ENCODE assay signal across 1 cellular context in the genomic region with DNA sequence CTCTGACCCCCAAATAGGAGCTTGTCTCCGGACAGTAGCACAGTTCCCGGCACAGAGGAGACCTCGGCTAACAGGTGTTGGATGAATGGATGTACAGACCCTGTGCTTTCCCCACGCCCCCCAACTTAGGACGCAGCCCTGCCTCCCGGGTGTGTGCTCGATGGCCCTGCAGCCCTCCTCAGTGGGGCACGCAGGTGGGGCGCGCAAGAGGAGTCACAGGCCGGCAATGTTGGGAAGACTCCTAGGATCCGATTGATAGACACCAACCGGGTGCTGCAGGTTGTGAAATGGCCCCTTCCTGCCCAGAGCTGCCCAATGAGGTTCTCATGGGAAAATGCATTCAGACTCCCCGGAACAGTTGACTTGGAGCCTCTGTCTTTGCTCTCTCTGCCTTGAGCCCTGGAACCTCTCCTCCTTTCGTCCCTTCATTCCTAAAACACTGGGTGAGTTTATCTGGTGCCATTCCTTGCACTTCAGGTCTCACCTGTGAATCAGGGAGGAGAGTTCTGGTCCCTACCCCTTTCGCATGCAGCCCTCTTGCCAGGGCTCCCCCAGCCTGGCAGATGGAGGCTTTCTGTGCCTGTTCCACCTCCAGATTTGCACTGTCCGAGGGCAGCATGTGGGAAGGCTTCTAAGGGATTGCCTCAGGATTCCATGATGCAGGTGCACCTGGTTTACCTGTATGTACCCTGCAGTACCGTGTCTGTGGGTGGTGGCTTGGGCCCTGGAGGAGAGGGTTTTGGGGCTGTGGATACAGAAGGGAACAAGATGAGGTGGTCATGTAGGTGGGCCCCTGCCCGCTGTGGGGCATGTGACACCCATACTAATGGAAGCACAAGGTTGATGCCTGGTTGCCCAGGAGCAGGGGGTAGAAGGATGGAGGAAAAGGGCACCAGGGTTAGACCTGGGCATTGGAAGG.
TF ChIP-seq lines count a peak whose summit lies in the region.

No MANE protein-coding gene starts in this region.

TF ChIP-seq in GM23338, 12 proteins besides CTCF, POLR2A, EP300 and RAD21 (continued from another document):
- TF ChIP-seq, protein P1, sequence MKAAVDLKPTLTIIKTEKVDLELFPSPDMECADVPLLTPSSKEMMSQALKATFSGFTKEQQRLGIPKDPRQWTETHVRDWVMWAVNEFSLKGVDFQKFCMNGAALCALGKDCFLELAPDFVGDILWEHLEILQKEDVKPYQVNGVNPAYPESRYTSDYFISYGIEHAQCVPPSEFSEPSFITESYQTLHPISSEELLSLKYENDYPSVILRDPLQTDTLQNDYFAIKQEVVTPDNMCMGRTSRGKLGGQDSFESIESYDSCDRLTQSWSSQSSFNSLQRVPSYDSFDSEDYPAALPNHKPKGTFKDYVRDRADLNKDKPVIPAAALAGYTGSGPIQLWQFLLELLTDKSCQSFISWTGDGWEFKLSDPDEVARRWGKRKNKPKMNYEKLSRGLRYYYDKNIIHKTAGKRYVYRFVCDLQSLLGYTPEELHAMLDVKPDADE (IDR thresholded peaks at IDR 0.05): no peak
- TF ChIP-seq EZH2 (IDR thresholded peaks at IDR 0.05; ENCODE audit: low read depth, unreplicated experiment) (no peak), JUNB (IDR thresholded peaks at IDR 0.05; ENCODE audit: unreplicated experiment) (no peak)
- TF ChIP-seq, protein P2, sequence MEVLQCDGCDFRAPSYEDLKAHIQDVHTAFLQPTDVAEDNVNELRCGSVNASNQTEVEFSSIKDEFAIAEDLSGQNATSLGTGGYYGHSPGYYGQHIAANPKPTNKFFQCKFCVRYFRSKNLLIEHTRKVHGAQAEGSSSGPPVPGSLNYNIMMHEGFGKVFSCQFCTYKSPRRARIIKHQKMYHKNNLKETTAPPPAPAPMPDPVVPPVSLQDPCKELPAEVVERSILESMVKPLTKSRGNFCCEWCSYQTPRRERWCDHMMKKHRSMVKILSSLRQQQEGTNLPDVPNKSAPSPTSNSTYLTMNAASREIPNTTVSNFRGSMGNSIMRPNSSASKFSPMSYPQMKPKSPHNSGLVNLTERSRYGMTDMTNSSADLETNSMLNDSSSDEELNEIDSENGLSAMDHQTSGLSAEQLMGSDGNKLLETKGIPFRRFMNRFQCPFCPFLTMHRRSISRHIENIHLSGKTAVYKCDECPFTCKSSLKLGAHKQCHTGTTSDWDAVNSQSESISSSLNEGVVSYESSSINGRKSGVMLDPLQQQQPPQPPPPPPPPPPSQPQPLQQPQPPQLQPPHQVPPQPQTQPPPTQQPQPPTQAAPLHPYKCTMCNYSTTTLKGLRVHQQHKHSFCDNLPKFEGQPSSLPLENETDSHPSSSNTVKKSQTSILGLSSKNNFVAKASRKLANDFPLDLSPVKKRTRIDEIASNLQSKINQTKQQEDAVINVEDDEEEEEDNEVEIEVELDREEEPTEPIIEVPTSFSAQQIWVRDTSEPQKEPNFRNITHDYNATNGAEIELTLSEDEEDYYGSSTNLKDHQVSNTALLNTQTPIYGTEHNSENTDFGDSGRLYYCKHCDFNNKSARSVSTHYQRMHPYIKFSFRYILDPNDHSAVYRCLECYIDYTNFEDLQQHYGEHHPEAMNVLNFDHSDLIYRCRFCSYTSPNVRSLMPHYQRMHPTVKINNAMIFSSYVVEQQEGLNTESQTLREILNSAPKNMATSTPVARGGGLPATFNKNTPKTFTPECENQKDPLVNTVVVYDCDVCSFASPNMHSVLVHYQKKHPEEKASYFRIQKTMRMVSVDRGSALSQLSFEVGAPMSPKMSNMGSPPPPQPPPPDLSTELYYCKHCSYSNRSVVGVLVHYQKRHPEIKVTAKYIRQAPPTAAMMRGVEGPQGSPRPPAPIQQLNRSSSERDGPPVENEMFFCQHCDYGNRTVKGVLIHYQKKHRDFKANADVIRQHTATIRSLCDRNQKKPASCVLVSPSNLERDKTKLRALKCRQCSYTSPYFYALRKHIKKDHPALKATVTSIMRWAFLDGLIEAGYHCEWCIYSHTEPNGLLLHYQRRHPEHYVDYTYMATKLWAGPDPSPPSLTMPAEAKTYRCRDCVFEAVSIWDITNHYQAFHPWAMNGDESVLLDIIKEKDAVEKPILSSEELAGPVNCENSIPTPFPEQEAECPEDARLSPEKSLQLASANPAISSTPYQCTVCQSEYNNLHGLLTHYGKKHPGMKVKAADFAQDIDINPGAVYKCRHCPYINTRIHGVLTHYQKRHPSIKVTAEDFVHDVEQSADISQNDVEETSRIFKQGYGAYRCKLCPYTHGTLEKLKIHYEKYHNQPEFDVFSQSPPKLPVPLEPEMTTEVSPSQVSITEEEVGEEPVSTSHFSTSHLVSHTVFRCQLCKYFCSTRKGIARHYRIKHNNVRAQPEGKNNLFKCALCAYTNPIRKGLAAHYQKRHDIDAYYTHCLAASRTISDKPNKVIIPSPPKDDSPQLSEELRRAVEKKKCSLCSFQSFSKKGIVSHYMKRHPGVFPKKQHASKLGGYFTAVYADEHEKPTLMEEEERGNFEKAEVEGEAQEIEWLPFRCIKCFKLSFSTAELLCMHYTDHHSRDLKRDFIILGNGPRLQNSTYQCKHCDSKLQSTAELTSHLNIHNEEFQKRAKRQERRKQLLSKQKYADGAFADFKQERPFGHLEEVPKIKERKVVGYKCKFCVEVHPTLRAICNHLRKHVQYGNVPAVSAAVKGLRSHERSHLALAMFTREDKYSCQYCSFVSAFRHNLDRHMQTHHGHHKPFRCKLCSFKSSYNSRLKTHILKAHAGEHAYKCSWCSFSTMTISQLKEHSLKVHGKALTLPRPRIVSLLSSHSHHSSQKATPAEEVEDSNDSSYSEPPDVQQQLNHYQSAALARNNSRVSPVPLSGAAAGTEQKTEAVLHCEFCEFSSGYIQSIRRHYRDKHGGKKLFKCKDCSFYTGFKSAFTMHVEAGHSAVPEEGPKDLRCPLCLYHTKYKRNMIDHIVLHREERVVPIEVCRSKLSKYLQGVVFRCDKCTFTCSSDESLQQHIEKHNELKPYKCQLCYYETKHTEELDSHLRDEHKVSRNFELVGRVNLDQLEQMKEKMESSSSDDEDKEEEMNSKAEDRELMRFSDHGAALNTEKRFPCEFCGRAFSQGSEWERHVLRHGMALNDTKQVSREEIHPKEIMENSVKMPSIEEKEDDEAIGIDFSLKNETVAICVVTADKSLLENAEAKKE (CRISPR knock-in tag; IDR thresholded peaks at IDR 0.05): no peak
